In the genomic region with DNA sequence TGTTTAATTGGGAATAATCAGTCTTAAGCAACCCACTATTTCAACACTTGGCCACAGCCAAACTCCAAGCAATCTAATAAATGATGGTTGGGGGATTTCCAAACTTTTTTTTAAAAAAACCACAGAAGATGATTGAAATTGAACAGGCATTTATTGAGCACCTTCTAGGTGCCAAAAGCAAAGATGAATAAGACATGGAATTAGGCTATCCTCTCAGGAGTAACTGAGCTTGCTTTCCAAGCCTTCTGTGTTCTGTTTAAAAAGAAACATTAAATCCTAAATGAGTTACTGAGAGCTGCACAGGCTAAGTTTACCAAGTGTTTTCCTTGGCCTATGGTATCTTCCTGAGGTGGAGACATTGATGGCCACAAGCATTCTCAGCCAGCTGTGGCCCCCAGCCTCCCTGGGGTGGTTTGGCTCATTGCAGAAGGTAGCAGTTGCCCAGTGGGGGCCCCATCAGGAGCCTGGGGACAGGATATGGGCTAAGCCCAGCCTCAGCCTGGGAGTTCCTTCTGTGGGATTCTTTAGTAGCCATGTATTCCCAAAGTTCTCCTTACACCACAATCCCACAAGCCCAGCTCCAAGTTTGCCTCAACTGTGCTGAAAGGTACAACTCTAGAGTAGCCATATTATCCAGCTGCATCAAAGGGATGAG, we compare ENCODE assay signal across 25 cellular contexts.
"Had no signal": no experiment of that assay in that cellular context is flagged by ENCODE, and none has a peak within 500 bp of the region (broad histone marks: within the 10 kb centered on the region; RNA-seq: fewer than 3 reads in every experiment).

No MANE protein-coding gene starts in this region.

- ATAC-seq: activated CD4-positive, CD25-positive, alpha-beta regulatory T cell treated with anti-CD3 and anti-CD28 coated beads, Interleukin-2, amount 50 U/mL, for 24 hours; activated CD8-positive, alpha-beta T cell treated with anti-CD3 and anti-CD28 coated beads for 36 hours; activated naive CD4-positive, alpha-beta T cell treated with anti-CD3 and anti-CD28 coated beads, Interleukin-2, amount 50 U/mL, for 72 hours; activated naive CD8-positive, alpha-beta T cell treated with anti-CD3 and anti-CD28 coated beads, Interleukin-2, amount 50 U/mL, for 24 hours; Panc1; Right ventricle myocardium inferior had no signal

- H3K27ac ChIP-seq: SK-N-MC, WERI-Rb-1 had no signal

- H3K36me3 ChIP-seq: WERI-Rb-1 had no signal

- H3K4me3 ChIP-seq: SK-N-MC had no signal

- DNase-seq: activated CD4-positive, alpha-beta T cell treated with anti-CD3 and anti-CD28 coated beads for 4 hours; activated CD8-positive, alpha-beta memory T cell treated with anti-CD3 and anti-CD28 coated beads, Interleukin-2, amount 50 U/mL, for 48 hours; activated CD8-positive, alpha-beta T cell treated with anti-CD3 and anti-CD28 coated beads for 36 hours; activated effector memory CD4-positive, alpha-beta T cell treated with anti-CD3 and anti-CD28 coated beads, Interleukin-2, amount 50 U/mL, for 16 hours; activated naive CD4-positive, alpha-beta T cell treated with Interleukin-2 at 50 U/mL for 16 hours; activated naive CD8-positive, alpha-beta T cell treated with anti-CD3 and anti-CD28 coated beads, Interleukin-2, amount 50 U/mL, for 24 hours; activated T-cell treated with anti-CD3 and anti-CD28 coated beads, Interleukin-2, amount 50 U/mL, for 24 hours; amniotic stem cell; KG1; NCI-H1092; NCI-H1417; NCI-H1930; NCI-H2107; NCI-H510A treated with DMSO at 0.1 percent for 48 hours; NCI-H69; NK-92 treated with Interleukin-12 subunit alpha and Interleukin-12 subunit beta, amount 100 ng/mL, for 24 hours; OCI-M1; RPMI8226; T-helper 1 cell; WERI-Rb-1 had no signal
